Comparison of ENCODE assay signal across 8 cellular contexts in the genomic region with DNA sequence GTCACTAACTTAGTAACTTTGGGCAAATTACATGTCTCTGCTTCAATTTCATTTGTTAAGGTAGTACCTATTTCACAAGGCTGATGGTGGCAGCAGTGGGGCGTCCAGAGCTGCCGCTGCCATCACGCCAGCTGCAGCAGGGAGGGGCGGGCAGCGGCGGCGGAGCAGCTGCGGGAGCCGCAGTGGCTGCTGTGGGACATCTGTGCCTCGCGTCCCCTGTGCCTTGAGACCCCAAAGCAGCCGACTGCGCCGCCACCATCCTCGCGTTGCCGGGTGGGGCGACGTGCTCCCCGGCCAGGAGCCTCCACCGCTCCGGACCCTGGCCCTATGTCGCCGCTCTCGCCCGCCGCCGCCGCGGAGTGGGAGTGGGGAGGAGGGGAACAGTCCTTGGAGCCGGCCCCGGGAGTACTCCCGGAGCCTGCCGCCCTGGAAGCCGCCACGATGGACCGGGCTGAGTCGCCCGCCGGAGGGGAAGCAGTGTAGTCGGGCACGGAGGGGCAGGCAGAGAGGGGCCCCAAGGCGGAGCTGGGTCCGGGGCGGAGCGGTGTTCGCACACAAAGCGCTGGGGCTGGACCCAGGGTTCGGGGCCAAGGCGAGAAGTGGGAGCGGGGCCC. TPM values are rescaled to one million over a fixed set of nuclear protein-coding genes. Genes with fewer than 3 reads are reported as not detected.
DNase-seq lines count a peak whose midpoint lies in the region; ATAC-seq, FAIRE-seq and TF ChIP-seq lines count a peak whose summit lies in the region.

No MANE protein-coding gene starts in this region.

- FAIRE-seq in frontal cortex (lab: Jason Lieb, UNC) = no peak

- H3K36me3 ChIP-seq in PC-9 (ENCODE audit: low read depth) = no peaks in the 10 kb centered on the region
- H3K36me3 ChIP-seq in thoracic aorta = peaks cover 18% of the 10 kb centered on the region

- DNase-seq in ELR (ENCODE audit: low read depth) (peak; percentile 52), PC-9 (peak; percentile 55 to 75), frontal cortex (ENCODE audit: low spot score in 2 of 2) (peak; percentile 68 to 80), neural crest cell (ENCODE audit: low read depth, low spot score) (peak; percentile 57), thoracic aorta (ENCODE audit: low spot score) (no peak), NCI-H1436 treated with DMSO at 0.1 percent for 48 hours (lab: John Stamatoyannopoulos, UW) (no peak)
- peak; percentile 63 for DNase-seq in activated naive CD4-positive, alpha-beta T cell treated with anti-CD3 and anti-CD28 coated beads, Interleukin-2, amount 50 U/mL, for 16 hours

- no peaks in the 10 kb centered on the region for H3K9me3 Mint-ChIP-seq in neural crest cell

- CTCF ChIA-PET in PC-9 (lab: Charles Lee) = interaction anchor here (0.6 to 1.4 kb wide), 5 partner anchors 14 to 999 kb away, joined by 3 to 12 read pairs (median 3); no protein-coding TSS in a partner anchor

- H3K27ac ChIP-seq in PC-9 (peak overlapping the region; percentile 56), thoracic aorta (peak overlapping the region; percentile 94 to 98)

- H2AFZ ChIP-seq in PC-9 = peak overlapping the region; percentile 94

- TF ChIP-seq CTCF in PC-9 (conservative IDR thresholded peaks at IDR 0.05) (peak; percentile 49; the same call in 1 of the 2 replicates), neural crest cell (conservative IDR thresholded peaks at IDR 0.05) (peak; percentile 70), thoracic aorta (IDR thresholded peaks at IDR 0.05) (peak; percentile 37)

- H3K9me2 ChIP-seq in PC-9 (ENCODE audit: insufficient read depth) = no peaks in the 10 kb centered on the region; the same call in 1 of the 2 replicates

- H3K79me2 ChIP-seq in PC-9 (ENCODE audit: low read depth) = no peaks in the 10 kb centered on the region

- H3F3A ChIP-seq in PC-9 (ENCODE audit: insufficient read depth, low read depth) = peaks cover 5% of the 10 kb centered on the region; the same call in 1 of the 2 replicates

- peaks cover 2% of the 10 kb centered on the region for H3K36me3 Mint-ChIP-seq in neural crest cell (ENCODE audit: low read depth)

- no peaks in the 10 kb centered on the region for H4K20me1 ChIP-seq in PC-9 (ENCODE audit: insufficient read depth)

- H3K4me3 ChIP-seq in PC-9 = peak overlapping the region; percentile 82
- H3K4me3 ChIP-seq in thoracic aorta = peak overlapping the region; percentile 93

- H3K9me3 ChIP-seq in PC-9 (ENCODE audit: insufficient read depth, low read depth) = no peaks in the 10 kb centered on the region; the same call in 1 of the 2 replicates
- H3K9me3 ChIP-seq in thoracic aorta = no peaks in the 10 kb centered on the region

- POLR2A ChIA-PET in PC-9 (lab: Charles Lee; ENCODE audit: unreplicated experiment) = interaction anchor here (0.6 to 0.9 kb wide), 2 partner anchors 115 to 150 kb away, joined by 3 to 5 read pairs; a partner anchor contains a TSS

- peaks cover 9% of the 10 kb centered on the region for H3K4me1 Mint-ChIP-seq in neural crest cell

- peak; percentile 54 for ATAC-seq in HG03097 (IDR thresholded peaks at IDR 0.05; ENCODE audit: low FRiP score, unreplicated experiment)
- ATAC-seq in thoracic aorta (ENCODE audit: insufficient number of reproducible peaks, low FRiP score, low read depth) = peak; percentile 83

- H3K4me1 ChIP-seq in PC-9 (replicated peaks; ENCODE audit: insufficient read depth) = peaks cover 6% of the 10 kb centered on the region
- H3K4me1 ChIP-seq in thoracic aorta (ENCODE audit: control insufficient read depth in 1 of 2, low read depth in 2 of 2) = peaks cover 3 to 19% of the 10 kb centered on the region in 2 donors

- BruUV-seq in PC-9 (replicated peaks; lab: Mats Ljungman, UMichigan) = TSS peak; percentile 89

- intact Hi-C loops in PC-9 (cut with micrococcal nuclease; ENCODE audit: unreplicated experiment) = loop anchor here (5.0 kb wide), 1 partner anchor 733 kb away; no protein-coding TSS in a partner anchor

- peak overlapping the region; percentile 94 for H3K4me2 ChIP-seq in PC-9

- no peaks in the 10 kb centered on the region for H3K27me3 Mint-ChIP-seq in neural crest cell (ENCODE audit: low read depth)

- no peaks in the 10 kb centered on the region; the same call in 1 of the 2 replicates for H3K27me3 ChIP-seq in PC-9 (ENCODE audit: insufficient read depth, low read depth)
- H3K27me3 ChIP-seq in thoracic aorta (replicated peaks; ENCODE audit: insufficient read depth) = no peaks in the 10 kb centered on the region

- H3K27ac Mint-ChIP-seq in neural crest cell (ENCODE audit: unreplicated experiment) = no peak overlapping the region

- H3K4me3 Mint-ChIP-seq in neural crest cell = peak overlapping the region; percentile 85

RNA-seq across cellular contexts. Expression of a gene that starts 51.4 kb away (rescaled TPM):
- total RNA-seq in PC-9 (2021) = not detected in 2 replicates
- 38.7 TPM for total RNA-seq in frontal cortex
- total RNA-seq in neural crest cell = 66.4 and 76.7 TPM in 2 replicates
- 1,000 to 10,000 TPM; 1,073 to 1,118 TPM for total RNA-seq in thoracic aorta

Comparison
In these comparisons a context has a peak if more than half of its experiments do, and no peak if none do; other contexts are left out.
1. DNase-seq: peak in ELR (single experiment), PC-9 (2 of 2), activated naive CD4-positive, alpha-beta T cell treated with anti-CD3 and anti-CD28 coated beads, Interleukin-2, amount 50 U/mL, for 16 hours (single experiment), frontal cortex (2 of 2) and neural crest cell (single experiment); none in thoracic aorta (single experiment) and NCI-H1436 treated with DMSO at 0.1 percent for 48 hours (single experiment).
2. RNA of a gene that starts 51.4 kb away (total RNA-seq): 1,073 to 1,118 TPM in thoracic aorta, 66.4 to 76.7 TPM in neural crest cell and 38.7 TPM in frontal cortex (single experiment); not detected in PC-9; every median in the first group is over 10 times any median in the second.
3. Peak in every context shown above with its lines, with median percentiles within 50 percentile points of each other: CTCF ChIP-seq.